ENCODE assay signal across 30 cellular contexts in the genomic region with DNA sequence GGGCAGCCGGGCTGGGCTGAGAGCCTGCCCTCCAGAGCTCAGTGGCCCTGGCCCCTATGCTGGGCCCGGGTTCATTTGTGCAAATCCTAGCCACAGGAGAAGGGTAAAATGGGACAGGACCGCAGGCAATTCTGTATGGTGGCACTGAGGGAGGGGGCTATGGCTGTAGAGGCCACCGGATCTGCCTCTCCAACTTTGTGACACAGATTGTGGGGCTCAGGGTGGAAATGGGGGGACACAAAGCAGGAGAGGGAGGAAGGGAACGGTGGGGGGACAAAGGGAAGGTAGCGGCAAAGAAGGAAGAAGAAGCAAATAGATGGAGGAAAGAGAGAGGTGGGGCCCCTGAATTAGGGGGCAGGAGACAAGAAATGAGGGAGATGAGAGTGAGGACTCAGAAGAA.
"Had no signal": no experiment of that assay in that cellular context is flagged by ENCODE, and none has a peak within 500 bp of the region (broad histone marks: within the 10 kb centered on the region; RNA-seq: fewer than 3 reads in every experiment).

No MANE protein-coding gene starts in this region.

- ATAC-seq: activated CD4-positive, alpha-beta T cell treated with anti-CD3 and anti-CD28 coated beads for 36 hours; activated CD8-positive, alpha-beta memory T cell treated with anti-CD3 and anti-CD28 coated beads, Interleukin-2, amount 10 ng/mL, durations not matched to agents 7 days and 5 days; activated CD8-positive, alpha-beta T cell treated with anti-CD3 and anti-CD28 coated beads, Interleukin-2, amount 10 ng/mL, durations not matched to agents 7 days and 5 days; effector memory CD8-positive, alpha-beta T cell; gastroesophageal sphincter had no signal

- H3K27me3 Mint-ChIP-seq: activated CD4-positive, alpha-beta T cell treated with anti-CD3 and anti-CD28 coated beads, Interleukin-2, amount 10 ng/mL, durations not matched to agents 24 days and 14 days had no signal

- H3K27me3 ChIP-seq: brain microvascular endothelial cell had no signal

- DNase-seq: activated CD4-positive, alpha-beta memory T cell treated with anti-CD3 and anti-CD28 coated beads for 36 hours; activated CD4-positive, alpha-beta T cell treated with anti-CD3 and anti-CD28 coated beads for 36 hours; activated CD4-positive, alpha-beta T cell treated with anti-CD3 and anti-CD28 coated beads, Interleukin-2, amount 10 ng/mL, durations not matched to agents 24 days and 14 days; activated CD4-positive, CD25-positive, alpha-beta regulatory T cell; activated CD4-positive, CD25-positive, alpha-beta regulatory T cell treated with anti-CD3 and anti-CD28 coated beads, Interleukin-2, amount 50 U/mL, for 72 hours; activated CD8-positive, alpha-beta memory T cell treated with anti-CD3 and anti-CD28 coated beads, Interleukin-2, amount 10 ng/mL, durations not matched to agents 7 days and 5 days; activated CD8-positive, alpha-beta memory T cell treated with anti-CD3 and anti-CD28 coated beads, Interleukin-2, amount 50 U/mL, for 4 hours; activated CD8-positive, alpha-beta T cell treated with anti-CD3 and anti-CD28 coated beads, Interleukin-2, amount 10 ng/mL, durations not matched to agents 7 days and 5 days; activated naive CD4-positive, alpha-beta T cell treated with anti-CD3 and anti-CD28 coated beads for 36 hours; activated T-cell treated with anti-CD3 and anti-CD28 coated beads, Interleukin-2, amount 50 U/mL, for 1 hour; activated T-cell treated with anti-CD3 and anti-CD28 coated beads, Interleukin-2, amount 50 U/mL, for 48 hours; amniotic stem cell; anterior cingulate cortex; brain microvascular endothelial cell; caudate nucleus; cortex of kidney; dermis blood vessel endothelial cell; effector CD4-positive, alpha-beta T cell; effector memory CD8-positive, alpha-beta T cell; erythroblast; esophagus squamous epithelium; foreskin melanocyte; T-helper 2 cell had no signal

- H3K4me3 ChIP-seq: esophagus squamous epithelium, gastroesophageal sphincter had no signal

- H3K4me3 Mint-ChIP-seq: activated CD4-positive, alpha-beta memory T cell treated with anti-CD3 and anti-CD28 coated beads for 36 hours; activated CD4-positive, alpha-beta T cell treated with anti-CD3 and anti-CD28 coated beads for 36 hours; activated CD4-positive, alpha-beta T cell treated with anti-CD3 and anti-CD28 coated beads, Interleukin-2, amount 10 ng/mL, durations not matched to agents 24 days and 14 days; activated CD8-positive, alpha-beta memory T cell treated with anti-CD3 and anti-CD28 coated beads, Interleukin-2, amount 10 ng/mL, durations not matched to agents 7 days and 5 days; activated CD8-positive, alpha-beta T cell treated with anti-CD3 and anti-CD28 coated beads, Interleukin-2, amount 10 ng/mL, durations not matched to agents 7 days and 5 days; activated naive CD4-positive, alpha-beta T cell treated with anti-CD3 and anti-CD28 coated beads for 36 hours; activated naive CD8-positive, alpha-beta T cell; activated T-helper 1 cell treated with anti-CD3 and anti-CD28 coated beads, Interleukin-12 subunit alpha, Interleukin-12 subunit beta, Interleukin-2, Interleukin-4 antibody, amounts not matched to agents 30 ng/mL and 10 ng/mL and 1 ng/mL, durations not matched to agents 14 hours and 24 hours and 36 hours; effector memory CD8-positive, alpha-beta T cell had no signal

- H3K27ac ChIP-seq: brain microvascular endothelial cell, esophagus squamous epithelium, gastroesophageal sphincter had no signal

- H3K36me3 ChIP-seq: brain microvascular endothelial cell, esophagus squamous epithelium, gastroesophageal sphincter had no signal

- H3K4me1 ChIP-seq: esophagus squamous epithelium, gastroesophageal sphincter had no signal

- FAIRE-seq: astrocyte, bronchial epithelial cell, colon had no signal

- H3K9me3 Mint-ChIP-seq: activated CD4-positive, alpha-beta memory T cell treated with anti-CD3 and anti-CD28 coated beads for 36 hours; activated CD4-positive, alpha-beta T cell treated with anti-CD3 and anti-CD28 coated beads, Interleukin-2, amount 10 ng/mL, durations not matched to agents 24 days and 14 days; activated naive CD4-positive, alpha-beta T cell treated with anti-CD3 and anti-CD28 coated beads for 36 hours; activated T-helper 1 cell treated with anti-CD3 and anti-CD28 coated beads, Interleukin-12 subunit alpha, Interleukin-12 subunit beta, Interleukin-2, Interleukin-4 antibody, amounts not matched to agents 30 ng/mL and 10 ng/mL and 1 ng/mL, durations not matched to agents 14 hours and 24 hours and 36 hours; activated T-helper 2 cell treated with anti-CD3 and anti-CD28 coated beads, Interferon-gamma antibody, Interleukin-2, Interleukin-4, amounts not matched to agents 10 μg/mL and 5 μg/mL and 100 μg/mL, durations not matched to agents 14 hours and 24 hours and 36 hours; effector memory CD8-positive, alpha-beta T cell had no signal

- H3K4me1 Mint-ChIP-seq: activated CD4-positive, alpha-beta T cell treated with anti-CD3 and anti-CD28 coated beads for 36 hours; activated CD4-positive, alpha-beta T cell treated with anti-CD3 and anti-CD28 coated beads, Interleukin-2, amount 10 ng/mL, durations not matched to agents 24 days and 14 days; activated CD8-positive, alpha-beta memory T cell treated with anti-CD3 and anti-CD28 coated beads, Interleukin-2, amount 10 ng/mL, durations not matched to agents 7 days and 5 days had no signal

- H3K27ac Mint-ChIP-seq: activated CD4-positive, alpha-beta memory T cell treated with anti-CD3 and anti-CD28 coated beads for 36 hours; activated CD4-positive, alpha-beta T cell treated with anti-CD3 and anti-CD28 coated beads for 36 hours; activated CD4-positive, alpha-beta T cell treated with anti-CD3 and anti-CD28 coated beads, Interleukin-2, amount 10 ng/mL, durations not matched to agents 24 days and 14 days; activated CD8-positive, alpha-beta memory T cell treated with anti-CD3 and anti-CD28 coated beads, Interleukin-2, amount 10 ng/mL, durations not matched to agents 7 days and 5 days; activated CD8-positive, alpha-beta T cell treated with anti-CD3 and anti-CD28 coated beads, Interleukin-2, amount 10 ng/mL, durations not matched to agents 7 days and 5 days; activated naive CD4-positive, alpha-beta T cell treated with anti-CD3 and anti-CD28 coated beads for 36 hours; activated naive CD8-positive, alpha-beta T cell; activated T-helper 1 cell treated with anti-CD3 and anti-CD28 coated beads, Interleukin-12 subunit alpha, Interleukin-12 subunit beta, Interleukin-2, Interleukin-4 antibody, amounts not matched to agents 30 ng/mL and 10 ng/mL and 1 ng/mL, durations not matched to agents 14 hours and 24 hours and 36 hours; activated T-helper 2 cell treated with anti-CD3 and anti-CD28 coated beads, Interferon-gamma antibody, Interleukin-2, Interleukin-4, amounts not matched to agents 10 μg/mL and 5 μg/mL and 100 μg/mL, durations not matched to agents 14 hours and 24 hours and 36 hours; effector memory CD8-positive, alpha-beta T cell had no signal

- H3K9me3 ChIP-seq: esophagus squamous epithelium, gastroesophageal sphincter had no signal

- H3K36me3 Mint-ChIP-seq: activated CD4-positive, alpha-beta memory T cell treated with anti-CD3 and anti-CD28 coated beads for 36 hours; activated CD8-positive, alpha-beta memory T cell treated with anti-CD3 and anti-CD28 coated beads, Interleukin-2, amount 10 ng/mL, durations not matched to agents 7 days and 5 days; activated naive CD8-positive, alpha-beta T cell had no signal
